In genomic region chr19:3406571-3407111, GRCh38 we compare ENCODE assay signal across 19 cellular contexts. TPM values are rescaled to one million over a fixed set of nuclear protein-coding genes. Genes with fewer than 3 reads are reported as not detected.
A peak's percentile ranks its signal among the peaks of the same experiment; 100 is the strongest.
DNase-seq lines count a peak whose midpoint lies in the region; ATAC-seq and TF ChIP-seq lines count a peak whose summit lies in the region.
"Had no signal": no experiment of that assay in that cellular context is flagged by ENCODE, and none has a peak within 500 bp of the region (broad histone marks: within the 10 kb centered on the region; RNA-seq: fewer than 3 reads in every experiment).

No MANE protein-coding gene starts in this region.

- DNase-seq in H7: peak; percentile 29
- no peak for DNase-seq in lower lobe of right lung
- no peak for DNase-seq in HPDE6-E6E7 (ENCODE audit: extremely low spot score)
- no peak for DNase-seq in NCI-H82 (lab: John Stamatoyannopoulos, UW)
- DNase-seq: activated CD4-positive, alpha-beta T cell treated with anti-CD3 and anti-CD28 coated beads, Interleukin-2, amount 50 U/mL, for 48 hours; activated naive CD4-positive, alpha-beta T cell treated with anti-CD3 and anti-CD28 coated beads, Interleukin-2, amount 50 U/mL, for 16 hours; activated T-cell treated with anti-CD3 and anti-CD28 coated beads, Interleukin-2, amount 50 U/mL, for 1 hour; Caco-2; EL; hippocampal formation; NCI-H1417 treated with DMSO at 0.1 percent for 48 hours; RPMI8226; stimulated activated naive CD4-positive, alpha-beta T cell; SW 1271 had no signal

- TF ChIP-seq CTCF in brain (conservative IDR thresholded peaks at IDR 0.05): no peak
- no peak for TF ChIP-seq CTCF in lower lobe of right lung (IDR thresholded peaks at IDR 0.05)

- no peaks in the 10 kb centered on the region for H3K27me3 ChIP-seq in H7 (ENCODE audit: control insufficient read depth, insufficient read depth, low read length)
- no peaks in the 10 kb centered on the region for H3K27me3 ChIP-seq in lower lobe of right lung (ENCODE audit: low read depth)
- no peaks in the 10 kb centered on the region for H3K27me3 ChIP-seq in subcutaneous abdominal adipose tissue (ENCODE audit: control insufficient read depth in 5 of 5, insufficient read depth in 4 of 5, low read length in 5 of 5)

- no peak overlapping the region for H3K4me3 Mint-ChIP-seq in brain

- H3K9me3 ChIP-seq in lower lobe of right lung (no peaks in the 10 kb centered on the region), subcutaneous abdominal adipose tissue (ENCODE audit: control insufficient read depth in 5 of 5, low read length in 5 of 5) (peaks cover 0 to 3% (median 0%) of the 10 kb centered on the region in 5 donors)
- H3K9me3 ChIP-seq: Caco-2 had no signal

- peak overlapping the region; percentile 100 for H3K27ac ChIP-seq in lower lobe of right lung
- peak overlapping the region; percentile 86 for H3K27ac ChIP-seq in subcutaneous abdominal adipose tissue (ENCODE audit: low read depth, low read length)

- H3K4me1 Mint-ChIP-seq in brain: peaks cover 11% of the 10 kb centered on the region

- H3K4me1 ChIP-seq in lower lobe of right lung (peaks cover 65% of the 10 kb centered on the region), subcutaneous abdominal adipose tissue (ENCODE audit: control insufficient read depth in 5 of 5, insufficient read depth in 5 of 5, low read length in 5 of 5) (peaks cover 4 to 58% (median 38%) of the 10 kb centered on the region in 5 donors)
- H3K4me1 ChIP-seq: Caco-2 had no signal

- H3K36me3 Mint-ChIP-seq in brain: no peaks in the 10 kb centered on the region

- intact Hi-C loops in lower lobe of right lung (cut with DNase I): no loop called here

- ATAC-seq in lower lobe of right lung (no peak), GM18907 (IDR thresholded peaks at IDR 0.05; ENCODE audit: unreplicated experiment) (no peak), GM21423 (IDR thresholded peaks at IDR 0.05; ENCODE audit: unreplicated experiment) (no peak)

- H3K27me3 Mint-ChIP-seq in brain: no peaks in the 10 kb centered on the region

- peaks cover 0 to 2% (median 0%) of the 10 kb centered on the region in 5 experiments for H3K9me3 Mint-ChIP-seq in brain

- no peak overlapping the region for H3K4me3 ChIP-seq in H7 (ENCODE audit: insufficient read depth, low read depth, low read length)
- H3K4me3 ChIP-seq in lower lobe of right lung: no peak overlapping the region
- H3K4me3 ChIP-seq in subcutaneous abdominal adipose tissue (ENCODE audit: low read depth in 1 of 5, low read length in 5 of 5): no peak overlapping the region

- H3K27ac Mint-ChIP-seq in brain: peak overlapping the region in 3 of 5 experiments; percentile 55 to 81 (median 65)

- no peaks in the 10 kb centered on the region for H3K36me3 ChIP-seq in H7 (replicated peaks; ENCODE audit: control insufficient read depth, insufficient read depth, low read length)
- peaks cover 14% of the 10 kb centered on the region for H3K36me3 ChIP-seq in lower lobe of right lung
- peaks cover 0 to 19% (median 3%) of the 10 kb centered on the region in 5 donors for H3K36me3 ChIP-seq in subcutaneous abdominal adipose tissue (ENCODE audit: control insufficient read depth in 5 of 5, insufficient read depth in 5 of 5, low read length in 5 of 5)

- peak overlapping the region in 1 of 5 donors; percentile 25 for H3K9ac ChIP-seq in subcutaneous abdominal adipose tissue (ENCODE audit: low read length in 5 of 5)
- H3K9ac ChIP-seq: parathyroid adenoma had no signal

RNA-seq across cellular contexts. Expression of gene NFIC, which starts 40.3 kb away (rescaled TPM):
- 1.7 and 2.2 TPM in 2 replicates for total RNA-seq in H7 (2014; rRNA removed; shearing (Covaris generic))
- 79.3 TPM for polyA plus RNA-seq in brain (ENCODE audit: insufficient read depth, low read depth, low replicate concordance)
- total RNA-seq in lower lobe of right lung: 132 TPM

Comparison
In these comparisons a context has a peak if more than half of its experiments do, and no peak if none do; other contexts are left out.
1. RNA of gene NFIC, which starts 40.3 kb away (total RNA-seq): 132 TPM in lower lobe of right lung (single experiment); 1.7 to 2.2 TPM in H7; every median in the first group is over 10 times any median in the second.